In the genomic region with DNA sequence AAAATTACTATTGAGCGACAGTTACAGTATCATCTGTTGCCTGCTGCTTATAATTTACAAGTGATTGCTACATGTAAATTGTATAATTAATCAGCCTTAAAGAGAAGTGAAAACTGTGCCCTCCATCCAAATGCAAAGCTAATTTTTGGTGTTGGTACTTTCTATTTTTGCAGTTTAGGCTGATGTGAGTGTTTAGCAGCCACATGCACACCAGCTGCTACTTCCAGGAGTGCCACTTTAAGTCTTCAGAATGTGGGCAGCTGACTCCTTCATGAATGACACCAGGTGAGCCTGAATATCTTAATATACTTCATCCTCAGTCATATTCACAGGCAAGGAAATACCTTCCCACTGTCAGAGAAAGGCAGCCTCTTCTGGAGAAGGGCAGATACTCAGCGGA, we compare ENCODE assay signal across 16 cellular contexts.
"Had no signal": no experiment of that assay in that cellular context is flagged by ENCODE, and none has a peak within 500 bp of the region (broad histone marks: within the 10 kb centered on the region; RNA-seq: fewer than 3 reads in every experiment).

No MANE protein-coding gene starts in this region.

- H3K36me3 Mint-ChIP-seq: mesothelial cell of epicardium; stimulated activated naive B cell treated with anti-CD40 and anti-IgM and Interleukin-4, amounts not matched to agents 10 μg/mL and 1 μg/mL and 100 μg/mL, for 72 hours had no signal

- H3K27me3 ChIP-seq: adrenal gland, heart left ventricle, spleen, tibial nerve, vagina had no signal

- H3K27ac ChIP-seq: adrenal gland, coronary artery, heart left ventricle, spleen, tibial nerve, vagina had no signal

- H3K4me3 ChIP-seq: adrenal gland, coronary artery, heart left ventricle, spleen, tibial nerve, vagina had no signal

- DNase-seq: activated CD4-positive, alpha-beta T cell treated with anti-CD3 and anti-CD28 coated beads, Interleukin-2, amount 50 U/mL, for 1 hour; activated naive CD4-positive, alpha-beta T cell treated with anti-CD3 and anti-CD28 coated beads, Interleukin-2, amount 50 U/mL, for 16 hours; adrenal gland; effector CD4-positive, alpha-beta T cell; foreskin melanocyte; heart left ventricle; left ventricle myocardium superior; right cardiac atrium; spleen; stimulated activated CD4-positive, alpha-beta T cell treated with anti-CD3 and anti-CD28 coated beads, Interleukin-1b, Interleukin-23, amount 100 ng/mL, for 48 hours; stimulated activated naive B cell treated with anti-CD40 and anti-IgM and Interleukin-4, amounts not matched to agents 10 μg/mL and 1 μg/mL and 100 μg/mL, for 72 hours had no signal

- H3K9me3 ChIP-seq: adrenal gland, heart left ventricle, tibial nerve, vagina had no signal

- H3K4me1 ChIP-seq: adrenal gland, heart left ventricle, tibial nerve, vagina had no signal

- H3K4me3 Mint-ChIP-seq: mesothelial cell of epicardium; stimulated activated naive B cell treated with anti-CD40 and anti-IgM and Interleukin-4, amounts not matched to agents 10 μg/mL and 1 μg/mL and 100 μg/mL, for 72 hours had no signal

- H3K9me3 Mint-ChIP-seq: activated T-helper 2 cell treated with anti-CD3 and anti-CD28 coated beads, Interferon-gamma antibody, Interleukin-2, Interleukin-4, amounts not matched to agents 10 μg/mL and 5 μg/mL and 100 μg/mL, durations not matched to agents 14 hours and 24 hours and 36 hours had no signal

- H3K4me1 Mint-ChIP-seq: mesothelial cell of epicardium had no signal

- H3K27ac Mint-ChIP-seq: activated T-helper 2 cell treated with anti-CD3 and anti-CD28 coated beads, Interferon-gamma antibody, Interleukin-2, Interleukin-4, amounts not matched to agents 10 μg/mL and 5 μg/mL and 100 μg/mL, durations not matched to agents 14 hours and 24 hours and 36 hours; mesothelial cell of epicardium; stimulated activated naive B cell treated with anti-CD40 and anti-IgM and Interleukin-4, amounts not matched to agents 10 μg/mL and 1 μg/mL and 100 μg/mL, for 72 hours had no signal

- H3K27me3 Mint-ChIP-seq: stimulated activated naive B cell treated with anti-CD40 and anti-IgM and Interleukin-4, amounts not matched to agents 10 μg/mL and 1 μg/mL and 100 μg/mL, for 72 hours had no signal

- H3K36me3 ChIP-seq: adrenal gland, heart left ventricle, spleen, tibial nerve, vagina had no signal

- ATAC-seq: heart left ventricle, left ventricle myocardium superior, right cardiac atrium had no signal
